8 cellular contexts compared by ENCODE assay signal in genomic region chr10:45000764-45001381, GRCh38. TPM values are rescaled to one million over a fixed set of nuclear protein-coding genes. Genes with fewer than 3 reads are reported as not detected.
DNase-seq lines count a peak whose midpoint lies in the region; ATAC-seq and TF ChIP-seq lines count a peak whose summit lies in the region.

Gene ZNF22, plus strand, starts transcription at chr10:45000923. Its CDS starts 2,446 bp downstream, at chr10:45003369.

- H2AFZ ChIP-seq in IMR-90 (replicated peaks; ENCODE audit: low read length, poor library complexity), result peak within 1 kb of the TSS; percentile 91

- WGBS in IMR-90 (ENCODE audit: extremely low coverage in 2 of 2, insufficient read length in 1 of 2), 2 experiments, result 1% methylated on average over 29 of the region's 79 CpGs; no CpG with 5 or more reads in 1 of the 2 experiments
- under 1% methylated on average over 79 of the region's 79 CpGs for WGBS in right cardiac atrium

- peaks cover 6% of the 10 kb centered on the region for H3K36me3 ChIP-seq in IMR-90 (ENCODE audit: control insufficient read depth, insufficient read depth, low read length)

- peaks cover 25% of the 10 kb centered on the region for H3K9me1 ChIP-seq in IMR-90 (ENCODE audit: insufficient read depth, low read length)

- dilution Hi-C loops in IMR-90 (cut with HindIII; ENCODE audit: low sequenced_read_pairs, unreplicated experiment), result no loop called here

- ATAC-seq in GM21529 (IDR thresholded peaks at IDR 0.05; ENCODE audit: unreplicated experiment) (peak; percentile 72), IMR-90 (ENCODE audit: low read depth) (peak; percentile 82), right cardiac atrium (peak; percentile 73 to 74)

- peak within 1 kb of the TSS; percentile 97 for H3K56ac ChIP-seq in IMR-90 (ENCODE audit: extremely low read depth, insufficient read depth, low read length)

- H2BK20ac ChIP-seq in IMR-90 (ENCODE audit: low read depth, low read length), result peak within 1 kb of the TSS; percentile 85

- H2AK5ac ChIP-seq in IMR-90 (ENCODE audit: low read depth, low read length), result peak within 1 kb of the TSS; percentile 86

- H4K8ac ChIP-seq in IMR-90 (ENCODE audit: low read depth in 2 of 2, low read length in 2 of 2), result peak within 1 kb of the TSS; percentile 98 to 100

- H3K4me3 ChIP-seq in IMR-90 (ENCODE audit: insufficient read depth, low read depth, low read length), result peak within 1 kb of the TSS; percentile 51
- peak within 1 kb of the TSS; percentile 85 for H3K4me3 ChIP-seq in right cardiac atrium (ENCODE audit: low read length)

- H4K20me1 ChIP-seq in IMR-90 (ENCODE audit: insufficient read depth, low read length), result no peaks in the 10 kb centered on the region

- peak within 1 kb of the TSS; percentile 99 for H3K4ac ChIP-seq in IMR-90 (ENCODE audit: low read depth, low read length)

- POLR2A ChIA-PET in IMR-90 (lab: Charles Lee; ENCODE audit: unreplicated experiment), result no interaction called here

- H3K79me1 ChIP-seq in IMR-90 (ENCODE audit: low read depth in 1 of 2, low read length in 2 of 2), result peaks cover 13 to 38% of the 10 kb centered on the region in 2 experiments

- no TSS peak for BruUV-seq in IMR-90 (replicated peaks; lab: Mats Ljungman, UMichigan)

- peak within 1 kb of the TSS; percentile 91 for H2BK5ac ChIP-seq in IMR-90 (ENCODE audit: low read depth, low read length, poor library complexity, severe bottlenecking)

- H3K9me3 ChIP-seq in IMR-90 (ENCODE audit: control insufficient read depth, insufficient read depth, low read length) (no peaks in the 10 kb centered on the region), right cardiac atrium (ENCODE audit: control insufficient read depth, low read length) (no peaks in the 10 kb centered on the region)

- H3K4me1 ChIP-seq in IMR-90 (ENCODE audit: control insufficient read depth, insufficient read depth, low read length), result peaks cover 21% of the 10 kb centered on the region
- peaks cover 17% of the 10 kb centered on the region for H3K4me1 ChIP-seq in right cardiac atrium (ENCODE audit: control insufficient read depth, insufficient read depth, low read length)

- peak within 1 kb of the TSS; percentile 94 for H3K18ac ChIP-seq in IMR-90 (ENCODE audit: low read depth, low read length)

- in situ Hi-C loops in IMR-90 (cut with MboI; ENCODE audit: low sequenced_read_pairs), result no loop called here

- DNase-seq in ELR (ENCODE audit: low read depth) (peak; percentile 80), IMR-90 (peak; percentile 56), T-helper 1 cell (peak in 4 of 5 donors; percentile 36 to 73 (median 44)), amniotic epithelial cell (ENCODE audit: low read depth) (peak; percentile 54), right cardiac atrium (peak; percentile 73 to 91 (median 91)), retina (peak; percentile 94), A172 (ENCODE audit: low spot score) (no peak)

- peak within 1 kb of the TSS; percentile 94 for H2BK120ac ChIP-seq in IMR-90 (ENCODE audit: low read depth, low read length)

- H3K9ac ChIP-seq in IMR-90 (ENCODE audit: low read depth, low read length), result peak within 1 kb of the TSS; percentile 81

- H3K14ac ChIP-seq in IMR-90 (replicated peaks; ENCODE audit: low read depth, low read length), result peak within 1 kb of the TSS; percentile 100

- peak within 1 kb of the TSS; percentile 91; the same call in 2 of the 3 replicates for H2BK15ac ChIP-seq in IMR-90 (ENCODE audit: low read depth, low read length)

- peak within 1 kb of the TSS; percentile 74 for H3K27ac ChIP-seq in IMR-90 (ENCODE audit: insufficient read depth, low read length)
- H3K27ac ChIP-seq in right cardiac atrium (ENCODE audit: low read length), result peak within 1 kb of the TSS; percentile 98

- peak within 1 kb of the TSS; percentile 99 for H4K91ac ChIP-seq in IMR-90 (ENCODE audit: insufficient read depth, low read depth, low read length)

- no peak for TF ChIP-seq RAD21 in IMR-90 (IDR thresholded peaks at IDR 0.05; ENCODE audit: low read length)

- CTCF ChIA-PET in IMR-90 (lab: Yijun Ruan, JAX), result interaction anchor here (0.9 to 1.2 kb wide), 2 partner anchors 20 to 35 kb away, joined by 3 to 4 read pairs; no protein-coding TSS in a partner anchor

- H3K27me3 ChIP-seq in IMR-90 (ENCODE audit: control insufficient read depth, insufficient read depth, low read length) (no peaks in the 10 kb centered on the region), right cardiac atrium (ENCODE audit: control insufficient read depth, insufficient read depth) (no peaks in the 10 kb centered on the region)

- H2AK9ac ChIP-seq in IMR-90 (replicated peaks; ENCODE audit: low read depth, low read length, poor library complexity), result peak within 1 kb of the TSS; percentile 95

- TF ChIP-seq POLR2A in IMR-90 (IDR thresholded peaks at IDR 0.05; ENCODE audit: low read depth, low read length), result peak; percentile 68; the same call in 1 of the 2 replicates

- intact Hi-C loops in IMR-90 (cut with micrococcal nuclease) (loop anchor here (2.0 to 10.0 kb wide), 3 partner anchors 20 to 464 kb away; no protein-coding TSS in a partner anchor), right cardiac atrium (cut with DNase I) (no loop called here)

- peak within 1 kb of the TSS; percentile 85 for H3K4me2 ChIP-seq in IMR-90 (ENCODE audit: low read depth, low read length)

- peak within 1 kb of the TSS; percentile 100 for H4K5ac ChIP-seq in IMR-90 (ENCODE audit: low read depth, low read length)

- peak within 1 kb of the TSS; percentile 100 for H3K23ac ChIP-seq in IMR-90 (ENCODE audit: low read depth, low read length)

- TF ChIP-seq CTCF in IMR-90 (conservative IDR thresholded peaks at IDR 0.05; ENCODE audit: low read depth, low read length), result 0 out of 2 replicates have a peak, but pooled peaks have one; percentile 6

TF ChIP-seq in IMR-90, 13 proteins besides CTCF, POLR2A, EP300 and RAD21:
- 0 out of 2 replicates have a peak, but pooled peaks have one; percentile 49 for TF ChIP-seq MAZ (IDR thresholded peaks at IDR 0.05; ENCODE audit: borderline replicate concordance, low read depth, low read length)
- no peak for TF ChIP-seq SMC3 (IDR thresholded peaks at IDR 0.05; ENCODE audit: low read depth, low read length)
- TF ChIP-seq CHD1 (IDR thresholded peaks at IDR 0.05; ENCODE audit: low read depth, low read length), result 0 out of 2 replicates have a peak, but pooled peaks have one; percentile 43
- TF ChIP-seq RCOR1 (IDR thresholded peaks at IDR 0.05; ENCODE audit: insufficient replicate concordance, low read length), result no peak

RNA-seq across cellular contexts. Expression of gene ZNF22, which starts in this region (rescaled TPM):
- 12.4 and 18.6 TPM in 2 replicates for total RNA-seq in IMR-90 (2012; rRNA removed)
- 8.4 and 10.6 TPM in 2 replicates for polyA plus RNA-seq in IMR-90 (2012; rRNA removed)
- polyA plus RNA-seq in IMR-90 (2012; cell fraction: cytosol; rRNA removed), result 1.7 and 2.4 TPM in 2 replicates
- polyA plus RNA-seq in IMR-90 (2012; cell fraction: nucleus; rRNA removed; ENCODE audit: low replicate concordance), result 0.39 and 4.0 TPM in 2 replicates
- 10 to 100 TPM; 15.4 to 20.7 (median 19.2) TPM for total RNA-seq in right cardiac atrium
- 14.8 TPM for polyA plus RNA-seq in right cardiac atrium
- 7.0 and 7.9 TPM in 2 replicates for total RNA-seq in A172 (2014; rRNA removed; shearing (Covaris generic))
